3 cellular contexts compared by ENCODE assay signal in genomic region chr7:129902788-129903422, GRCh38.
TF ChIP-seq lines count a peak whose summit lies in the region.

No MANE protein-coding gene starts in this region.

TF ChIP-seq in SK-N-SH, 30 proteins besides CTCF, POLR2A, EP300 and RAD21:
- TF ChIP-seq NFIC (IDR thresholded peaks at IDR 0.05; ENCODE audit: borderline replicate concordance) (no peak), TEAD4 (IDR thresholded peaks at IDR 0.05; ENCODE audit: borderline replicate concordance, insufficient read depth) (no peak), FOXM1 (IDR thresholded peaks at IDR 0.05; ENCODE audit: low read depth) (no peak), POLR2AphosphoS5 (IDR thresholded peaks at IDR 0.05; ENCODE audit: low read depth, low read length) (0 out of 2 replicates have a peak, but pooled peaks have one; percentile 10), USF1 (IDR thresholded peaks at IDR 0.05; ENCODE audit: borderline replicate concordance, low read depth) (no peak), ZBTB33 (IDR thresholded peaks at IDR 0.05; ENCODE audit: borderline replicate concordance, low read depth) (no peak), CHD2 (IDR thresholded peaks at IDR 0.05; ENCODE audit: low read length, partially characterized antibody) (no peak), YY1 (IDR thresholded peaks at IDR 0.05; ENCODE audit: low read depth) (no peak), FOSL2 (IDR thresholded peaks at IDR 0.05; ENCODE audit: borderline replicate concordance, low read depth) (peak; percentile 51; the same call in 1 of the 2 replicates), MXI1 (IDR thresholded peaks at IDR 0.05; ENCODE audit: low read depth, low read length) (no peak), TAF1 (IDR thresholded peaks at IDR 0.05; ENCODE audit: borderline replicate concordance, low read depth, low read length) (no peak), GABPA (IDR thresholded peaks at IDR 0.05; ENCODE audit: low read depth) (no peak), JUND (IDR thresholded peaks at IDR 0.05) (peak; percentile 34), ELF1 (IDR thresholded peaks at IDR 0.05) (no peak), IRF3 (IDR thresholded peaks at IDR 0.05; ENCODE audit: low read depth, low read length) (no peak), FOXJ3 (CRISPR knock-in tag; IDR thresholded peaks at IDR 0.05) (no peak), EZH2phosphoT487 (IDR thresholded peaks at IDR 0.05; ENCODE audit: borderline replicate concordance, low read depth) (no peak), TCF12 (IDR thresholded peaks at IDR 0.05) (peak; percentile 31; the same call in 1 of the 2 replicates)
TF ChIP-seq in SK-N-SH: peak in this region for 4.

TF ChIP-seq in SK-N-SH treated with all-trans-retinoic acid at 6 μM for 48 hours, 23 proteins besides CTCF, POLR2A, EP300 and RAD21:
- TF ChIP-seq ZFP3 (CRISPR knock-in tag; IDR thresholded peaks at IDR 0.05) (no peak), SNAI2 (CRISPR knock-in tag; IDR thresholded peaks at IDR 0.05) (no peak), ARNTL (CRISPR knock-in tag; IDR thresholded peaks at IDR 0.05; ENCODE audit: borderline replicate concordance, low read depth) (no peak), RARB (CRISPR knock-in tag; IDR thresholded peaks at IDR 0.05) (no peak), TSHZ2 (CRISPR knock-in tag; IDR thresholded peaks at IDR 0.05) (no peak), BACH2 (CRISPR knock-in tag; IDR thresholded peaks at IDR 0.05; ENCODE audit: borderline replicate concordance) (no peak), ISL1 (CRISPR knock-in tag; IDR thresholded peaks at IDR 0.05) (no peak), ESRRG (CRISPR knock-in tag; IDR thresholded peaks at IDR 0.05) (no peak), ZNF8 (CRISPR knock-in tag; IDR thresholded peaks at IDR 0.05) (no peak), ZFP30 (CRISPR knock-in tag; IDR thresholded peaks at IDR 0.05) (no peak), ZNF70 (CRISPR knock-in tag; IDR thresholded peaks at IDR 0.05) (no peak), ZNF565 (CRISPR knock-in tag; conservative IDR thresholded peaks at IDR 0.05; ENCODE audit: low read depth) (no peak), OSR1 (CRISPR knock-in tag; IDR thresholded peaks at IDR 0.05) (no peak), CSDC2 (CRISPR knock-in tag; IDR thresholded peaks at IDR 0.05) (no peak), PPARA (CRISPR knock-in tag; IDR thresholded peaks at IDR 0.05; ENCODE audit: borderline replicate concordance) (no peak)
TF ChIP-seq in SK-N-SH treated with all-trans-retinoic acid at 6 μM for 48 hours: peak in this region for 0.

TF ChIP-seq in K562, 482 proteins besides CTCF, POLR2A, EP300 and RAD21:
- no peak for TF ChIP-seq E4F1 (CRISPR knock-in tag; IDR thresholded peaks at IDR 0.05; ENCODE audit: borderline replicate concordance)
- TF ChIP-seq ARID1B (IDR thresholded peaks at IDR 0.05): peak; percentile 27; the same call in 1 of the 2 replicates
- peak; percentile 66 for TF ChIP-seq FOSL1 (tag; conservative IDR thresholded peaks at IDR 0.05)
- TF ChIP-seq ELK1 (CRISPR knock-in tag; IDR thresholded peaks at IDR 0.05): no peak
- no peak for TF ChIP-seq HDAC1 (IDR thresholded peaks at IDR 0.05)
- TF ChIP-seq ZBTB2 (IDR thresholded peaks at IDR 0.05): no peak
- TF ChIP-seq MCM5 (IDR thresholded peaks at IDR 0.05; ENCODE audit: low read depth): no peak
- TF ChIP-seq ZKSCAN8 (CRISPR knock-in tag; IDR thresholded peaks at IDR 0.05): no peak
- peak; percentile 30; the same call in 1 of the 2 replicates for TF ChIP-seq SMARCE1 (IDR thresholded peaks at IDR 0.05)
- TF ChIP-seq NFE2 (IDR thresholded peaks at IDR 0.05; ENCODE audit: low read depth): peak; percentile 60
- no peak for TF ChIP-seq NCOA2 (IDR thresholded peaks at IDR 0.05; ENCODE audit: partially characterized antibody in 2 of 2)
- TF ChIP-seq SP1 (CRISPR knock-in tag; IDR thresholded peaks at IDR 0.05): no peak
- no peak for TF ChIP-seq SNAPC5 (CRISPR knock-in tag; IDR thresholded peaks at IDR 0.05)
- 0 out of 2 replicates have a peak, but pooled peaks have one; percentile 18 for TF ChIP-seq JUND (IDR thresholded peaks at IDR 0.05; ENCODE audit: borderline replicate concordance, low read depth, low read length)
- TF ChIP-seq JUND (tag; IDR thresholded peaks at IDR 0.05; ENCODE audit: borderline replicate concordance, low read depth, low read length): no peak
- TF ChIP-seq CCNT2 (IDR thresholded peaks at IDR 0.05; ENCODE audit: borderline replicate concordance, extremely low read depth, insufficient read length, low read depth, low read length): peak; percentile 23
- TF ChIP-seq DPF2 (IDR thresholded peaks at IDR 0.05): peak; percentile 24; the same call in 1 of the 2 replicates
- no peak for TF ChIP-seq SMARCB1 (IDR thresholded peaks at IDR 0.05; ENCODE audit: insufficient read length, low read depth)
